28 cellular contexts compared by ENCODE assay signal in the genomic region with DNA sequence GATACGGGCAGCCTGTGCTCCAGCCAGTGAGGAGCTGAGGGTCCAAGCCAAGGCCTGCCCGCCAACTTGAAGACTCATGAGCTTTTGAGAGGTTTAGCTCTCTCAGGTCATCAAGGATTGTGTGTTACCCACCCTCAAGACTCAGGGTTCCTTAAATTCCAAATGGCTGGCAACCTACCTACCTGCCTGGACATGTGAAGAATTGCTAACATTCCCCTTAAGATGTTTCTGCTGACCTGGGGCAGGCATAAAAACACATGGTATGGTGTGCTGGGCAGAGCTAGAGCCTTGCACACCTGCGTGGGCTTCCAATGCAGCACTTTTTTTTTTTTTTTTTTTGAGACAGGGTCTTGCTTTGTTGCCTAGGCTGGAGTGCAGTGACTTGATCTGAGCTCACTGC. TPM values are rescaled to one million over a fixed set of nuclear protein-coding genes. Genes with fewer than 3 reads are reported as not detected.
DNase-seq lines count a peak whose midpoint lies in the region; ATAC-seq, FAIRE-seq and TF ChIP-seq lines count a peak whose summit lies in the region.
"Had no signal": no experiment of that assay in that cellular context is flagged by ENCODE, and none has a peak within 500 bp of the region (broad histone marks: within the 10 kb centered on the region; RNA-seq: fewer than 3 reads in every experiment).

No MANE protein-coding gene starts in this region.

- CTCF ChIA-PET in mammary epithelial cell (lab: Charles Lee; ENCODE audit: low non-redundant PET) = no interaction called here
- CTCF ChIA-PET in MCF 10A (lab: Yijun Ruan, JAX) = interaction anchor here (0.5 to 3.4 kb wide), 7 partner anchors 10 to 420 kb away, joined by 3 to 14 read pairs (median 5); a partner anchor contains a TSS

- WGBS in mammary epithelial cell (ENCODE audit: low coverage, missing lambda C conversion rate) = 93% methylated on average over 3 of the region's 3 CpGs
- no CpG with 5 or more reads among the region's 3 CpGs for WGBS in trophoblast cell (ENCODE audit: extremely low coverage, insufficient coverage, insufficient read length)

- H3K9ac ChIP-seq in mammary epithelial cell (ENCODE audit: insufficient read depth, low read length) = no peak overlapping the region
- H3K9ac ChIP-seq in keratinocyte (ENCODE audit: control insufficient read depth, extremely low read depth, insufficient read depth, low read length) = no peak overlapping the region
- H3K9ac ChIP-seq in trophoblast cell (ENCODE audit: low read length) = no peak overlapping the region
- H3K9ac ChIP-seq: BLaER1 treated with 17β-estradiol and CSF1 and Interleukin-3, amounts not matched to agents 10 nM and 100 nM had no signal

- peaks cover 10% of the 10 kb centered on the region for H3K36me3 ChIP-seq in mammary epithelial cell (ENCODE audit: insufficient read depth, low read length)
- peaks cover 4 to 18% of the 10 kb centered on the region in 2 experiments for H3K36me3 ChIP-seq in keratinocyte (ENCODE audit: control insufficient read depth in 2 of 2, extremely low read depth in 1 of 2, insufficient read depth in 2 of 2, low read length in 2 of 2)
- H3K36me3 ChIP-seq in trophoblast cell (ENCODE audit: control insufficient read depth in 1 of 2, insufficient read depth in 2 of 2, low read length in 2 of 2) = peaks cover 29 to 41% of the 10 kb centered on the region in 2 experiments

- H3K9me3 Mint-ChIP-seq in MCF 10A (ENCODE audit: unreplicated experiment) = no peaks in the 10 kb centered on the region
- H3K9me3 Mint-ChIP-seq: CD4-positive, alpha-beta T cell; CD8-positive, alpha-beta T cell had no signal

- H3K27me3 ChIP-seq in mammary epithelial cell (ENCODE audit: insufficient read depth, low read length) = no peaks in the 10 kb centered on the region
- no peaks in the 10 kb centered on the region for H3K27me3 ChIP-seq in keratinocyte (ENCODE audit: control insufficient read depth, extremely low read depth, insufficient read depth, low read length)
- H3K27me3 ChIP-seq in trophoblast cell (ENCODE audit: insufficient read depth, low read length) = no peaks in the 10 kb centered on the region
- H3K27me3 ChIP-seq: BLaER1 treated with 17β-estradiol and CSF1 and Interleukin-3, amounts not matched to agents 10 nM and 100 nM had no signal

- peak overlapping the region; percentile 27 for H2BK120ac ChIP-seq in trophoblast cell (ENCODE audit: insufficient read depth, low read length, poor library complexity)

- H3K27ac ChIP-seq in mammary epithelial cell (ENCODE audit: insufficient read depth, low read depth, low read length) = no peak overlapping the region
- no peak overlapping the region for H3K27ac ChIP-seq in keratinocyte (ENCODE audit: control insufficient read depth, insufficient read depth, low read length)
- H3K27ac ChIP-seq in trophoblast cell (ENCODE audit: low read depth, low read length) = no peak overlapping the region
- H3K27ac ChIP-seq: 22Rv1; A549; BLaER1 treated with 17β-estradiol and CSF1 and Interleukin-3, amounts not matched to agents 10 nM and 100 nM; C4-2B had no signal

- H2AK5ac ChIP-seq in trophoblast cell (ENCODE audit: low read length) = no peak overlapping the region

- dilution Hi-C loops in mammary epithelial cell (cut with HindIII; ENCODE audit: low sequenced_read_pairs) (no loop called here), keratinocyte (cut with MboI; ENCODE audit: extremely low pct_ligation_motif_present, low sequenced_read_pairs) (no loop called here)

- H3K18ac ChIP-seq in trophoblast cell (ENCODE audit: low read length) = no peak overlapping the region

- H3K23ac ChIP-seq in trophoblast cell (ENCODE audit: low read length) = no peak overlapping the region

- H3K4me2 ChIP-seq in mammary epithelial cell (ENCODE audit: insufficient read depth, low read depth, low read length) (no peak overlapping the region), keratinocyte (ENCODE audit: control insufficient read depth, extremely low read depth, insufficient read depth, low read depth, low read length) (no peak overlapping the region), trophoblast cell (ENCODE audit: low read length) (no peak overlapping the region)
- H3K4me2 ChIP-seq: A549; BLaER1 treated with 17β-estradiol and CSF1 and Interleukin-3, amounts not matched to agents 10 nM and 100 nM had no signal

- H4K8ac ChIP-seq in trophoblast cell (ENCODE audit: low read depth, low read length) = no peak overlapping the region

- FAIRE-seq in keratinocyte (lab: Jason Lieb, UNC) = peak; percentile 56
- FAIRE-seq: A549, D721Med, GM12878, GM12892, GM18507, GM19239 had no signal

- no peak overlapping the region for H2AFZ ChIP-seq in mammary epithelial cell (ENCODE audit: low read depth, low read length)
- no peak overlapping the region for H2AFZ ChIP-seq in keratinocyte (ENCODE audit: control insufficient read depth, low read length)
- no peak overlapping the region for H2AFZ ChIP-seq in trophoblast cell (ENCODE audit: insufficient read depth, low read length, poor library complexity)

- in situ Hi-C loops in mammary epithelial cell (cut with MboI; ENCODE audit: low sequenced_read_pairs in 2 of 2) (no loop called here), KBM-7 (cut with MboI; ENCODE audit: low pct_unique_long_range_greater_than_20kb, low sequenced_read_pairs) (no loop called here)

- POLR2A ChIA-PET in MCF 10A (lab: Yijun Ruan, JAX) = interaction anchor here (0.7 to 2.0 kb wide), 2 partner anchors 10 to 17 kb away, joined by 5 read pairs; a partner anchor contains a TSS

- no peak overlapping the region for H3K27ac Mint-ChIP-seq in MCF 10A (ENCODE audit: low read depth, unreplicated experiment)
- H3K27ac Mint-ChIP-seq: B cell; CD4-positive, alpha-beta T cell; CD8-positive, alpha-beta T cell had no signal

- no peaks in the 10 kb centered on the region for H3K9me1 ChIP-seq in keratinocyte (ENCODE audit: control insufficient read depth, extremely low read depth, insufficient read depth, low read length)

- BruUV-seq in mammary epithelial cell (replicated peaks; lab: Mats Ljungman, UMichigan) (no TSS peak), MCF 10A (replicated peaks; lab: Mats Ljungman, UMichigan) (no TSS peak)

- no peaks in the 10 kb centered on the region for H3K9me3 ChIP-seq in mammary epithelial cell (replicated peaks; ENCODE audit: insufficient read depth, low read length)
- no peaks in the 10 kb centered on the region for H3K9me3 ChIP-seq in keratinocyte (ENCODE audit: control insufficient read depth, low read depth, low read length)
- H3K9me3 ChIP-seq in trophoblast cell (ENCODE audit: insufficient read depth, low read depth, low read length) = peaks cover 1% of the 10 kb centered on the region
- H3K9me3 ChIP-seq: A549; BLaER1 treated with 17β-estradiol and CSF1 and Interleukin-3, amounts not matched to agents 10 nM and 100 nM; Caco-2 had no signal

- no peak overlapping the region for H3K4ac ChIP-seq in trophoblast cell (ENCODE audit: low read depth, low read length)

- H4K20me1 ChIP-seq in mammary epithelial cell (ENCODE audit: insufficient read depth, low read length) (no peaks in the 10 kb centered on the region), keratinocyte (ENCODE audit: control insufficient read depth, extremely low read depth, insufficient read depth, low read length) (no peaks in the 10 kb centered on the region)

- H3K79me2 ChIP-seq in mammary epithelial cell (ENCODE audit: insufficient read depth, low read length) (peaks cover 16% of the 10 kb centered on the region), keratinocyte (ENCODE audit: control insufficient read depth, insufficient read depth, low read length) (peaks cover 2% of the 10 kb centered on the region), trophoblast cell (ENCODE audit: control insufficient read depth, insufficient read depth, low read length, poor library complexity) (no peaks in the 10 kb centered on the region)

- H3K4me3 ChIP-seq in mammary epithelial cell (replicated peaks in 1 of 3; ENCODE audit: insufficient read depth in 1 of 3, low read depth in 2 of 3, low read length in 3 of 3) (no peak overlapping the region), epithelial cell of esophagus (ENCODE audit: low read length) (no peak overlapping the region), keratinocyte (ENCODE audit: control insufficient read depth in 2 of 3, extremely low read depth in 1 of 3, insufficient read depth in 2 of 3, low read depth in 1 of 3, low read length in 3 of 3) (no peak overlapping the region), trophoblast cell (ENCODE audit: low read depth, low read length) (no peak overlapping the region)
- H3K4me3 ChIP-seq: A549; BLaER1 treated with 17β-estradiol and CSF1 and Interleukin-3, amounts not matched to agents 10 nM and 100 nM; GM12878 had no signal

- no peak for TF ChIP-seq CTCF in mammary epithelial cell (conservative IDR thresholded peaks at IDR 0.05 in 1 of 2, IDR thresholded peaks at IDR 0.05 in 1 of 2; ENCODE audit: extremely low read depth in 1 of 2, insufficient read depth in 1 of 2, low read depth in 1 of 2, low read length in 2 of 2)
- no peak for TF ChIP-seq CTCF in MCF 10A (IDR thresholded peaks at IDR 0.05; ENCODE audit: unreplicated experiment)
- TF ChIP-seq CTCF in epithelial cell of esophagus (IDR thresholded peaks at IDR 0.05; ENCODE audit: insufficient read depth, low read depth, low read length, missing control alignments) = no peak
- TF ChIP-seq CTCF in keratinocyte (optimal IDR thresholded peaks at IDR 0.05 in 1 of 3, IDR thresholded peaks at IDR 0.05 in 1 of 3, conservative IDR thresholded peaks at IDR 0.05 in 1 of 3; ENCODE audit: extremely low read depth in 1 of 3, insufficient read depth in 2 of 3, low read length in 3 of 3) = no peak

- no peak overlapping the region for H2BK12ac ChIP-seq in trophoblast cell (ENCODE audit: low read length)

- no peaks in the 10 kb centered on the region for H3K4me1 Mint-ChIP-seq in MCF 10A (ENCODE audit: insufficient read depth, unreplicated experiment)

- H3K27me3 Mint-ChIP-seq in MCF 10A (ENCODE audit: insufficient read depth, unreplicated experiment) = no peaks in the 10 kb centered on the region
- H3K27me3 Mint-ChIP-seq: B cell; CD4-positive, alpha-beta T cell had no signal

- H3K14ac ChIP-seq in trophoblast cell (ENCODE audit: low read length) = peak overlapping the region; percentile 4

- H3K79me1 ChIP-seq in trophoblast cell (ENCODE audit: low read length) = peaks cover 2% of the 10 kb centered on the region

- no peak overlapping the region for H4K12ac ChIP-seq in trophoblast cell (ENCODE audit: low read depth, low read length)

- intact Hi-C loops in mammary epithelial cell (cut with micrococcal nuclease) = no loop called here
- intact Hi-C loops in MCF 10A (cut with micrococcal nuclease) = no loop called here

- H3K36me3 Mint-ChIP-seq in MCF 10A (ENCODE audit: insufficient read depth, unreplicated experiment) = peaks cover 95% of the 10 kb centered on the region

- no peak overlapping the region for H4K91ac ChIP-seq in trophoblast cell (ENCODE audit: low read depth, low read length)

- peak; percentile 16 for DNase-seq in mammary epithelial cell
- no peak for DNase-seq in MCF 10A (ENCODE audit: unreplicated experiment)
- DNase-seq in epithelial cell of esophagus (ENCODE audit: low read depth) = peak; percentile 41
- no peak for DNase-seq in keratinocyte (ENCODE audit: low read depth, low spot score)
- no peak for DNase-seq in trophoblast cell
- DNase-seq in KBM-7 = no peak
- DNase-seq: AML-193; Caco-2; Calu3; CD4-positive, alpha-beta T cell; CD8-positive, alpha-beta T cell; DMS53; DMS79; DND-41; EL; GDM1 had no signal

- no peak overlapping the region for H3K4me3 Mint-ChIP-seq in MCF 10A (ENCODE audit: unreplicated experiment)
- H3K4me3 Mint-ChIP-seq: B cell; CD4-positive, alpha-beta T cell; CD8-positive, alpha-beta T cell had no signal

- H3K4me1 ChIP-seq in mammary epithelial cell (ENCODE audit: insufficient read depth, low read length) (peaks cover 8% of the 10 kb centered on the region), keratinocyte (ENCODE audit: control insufficient read depth, extremely low read depth, insufficient read depth, low read length) (no peaks in the 10 kb centered on the region), trophoblast cell (ENCODE audit: control insufficient read depth in 1 of 2, insufficient read depth in 2 of 2, low read length in 2 of 2) (peaks cover 19 to 28% of the 10 kb centered on the region in 2 experiments)
- H3K4me1 ChIP-seq: A549; BLaER1 treated with 17β-estradiol and CSF1 and Interleukin-3, amounts not matched to agents 10 nM and 100 nM; Caco-2 had no signal

- ATAC-seq in GM18511 (IDR thresholded peaks at IDR 0.05; ENCODE audit: unreplicated experiment) = no peak
- ATAC-seq in HG02870 (IDR thresholded peaks at IDR 0.05; ENCODE audit: unreplicated experiment) = no peak
- ATAC-seq: A549; CD8-positive, alpha-beta T cell; GM12878 had no signal

- H2BK5ac ChIP-seq in trophoblast cell (ENCODE audit: low read depth, low read length, poor library complexity) = no peak overlapping the region

RNA-seq across cellular contexts. Expression of a gene that starts 17.2 kb away (rescaled TPM):
- total RNA-seq in mammary epithelial cell (10 to 100 TPM; 67.7 to 80.8 TPM), MCF 10A (2022) (192 and 235 TPM in 2 replicates)
- polyA plus RNA-seq in mammary epithelial cell (99.4 TPM), keratinocyte (48.5 to 92.9 TPM (median 62.9 TPM) in 3 replicates)
- polyA minus RNA-seq in mammary epithelial cell (205 TPM), keratinocyte (60.0 to 95.6 TPM (median 67.2 TPM) in 3 replicates)
- 27.8 TPM for polyA plus RNA-seq in keratinocyte (2011; ENCODE audit: low read depth)
- polyA plus RNA-seq in keratinocyte (2011; cell fraction: cytosol; rRNA removed) = 41.2 and 55.3 TPM in 2 replicates
- 55.8 and 67.6 TPM in 2 replicates for polyA plus RNA-seq in keratinocyte (2011; cell fraction: nucleus; rRNA removed)
- 16.7 and 63.8 TPM in 2 replicates for polyA plus RNA-seq in keratinocyte (2012; ENCODE audit: low replicate concordance)
- 48.9 TPM for polyA minus RNA-seq in keratinocyte (2011; cell fraction: cytosol; rRNA and poly(A)+ RNA removed)
- polyA minus RNA-seq in keratinocyte (2011; cell fraction: nucleus; rRNA and poly(A)+ RNA removed) = 28.5 and 44.8 TPM in 2 replicates
- 55.7 and 59.1 TPM in 2 replicates for polyA plus RNA-seq in trophoblast cell (2013)

Comparison
In these comparisons a context has a peak if more than half of its experiments do, and no peak if none do; other contexts are left out.
1. DNase-seq: peak in mammary epithelial cell (single experiment) and epithelial cell of esophagus (single experiment); none in MCF 10A (single experiment), keratinocyte (single experiment), trophoblast cell (0 of 2) and KBM-7 (single experiment).